ENCODE assay signal across 1 cellular context in genomic region chr11:36557390-36557789, GRCh38.
TF ChIP-seq lines count a peak whose summit lies in the region.
"Not testable (repeated sequence)": the region's sequence is repeated elsewhere in the genome, so short reads cannot be mapped to it uniquely, and the experiment has no call there.

No MANE protein-coding gene starts in this region.

TF ChIP-seq in K562, 482 proteins besides CTCF, POLR2A, EP300 and RAD21:
- TF ChIP-seq NRF1 (conservative IDR thresholded peaks at IDR 0.05 in 1 of 2, IDR thresholded peaks at IDR 0.05 in 1 of 2) = peak; percentile 78 to 82
- peak in 2 of 3 experiments; percentile 45 to 72 for TF ChIP-seq YY1 (IDR thresholded peaks at IDR 0.05; ENCODE audit: borderline replicate concordance in 1 of 3, control insufficient read depth in 1 of 3, extremely low read depth in 1 of 3, insufficient read depth in 3 of 3, insufficient read length in 1 of 3, insufficient replicate concordance in 2 of 3, low read depth in 1 of 3, low read length in 2 of 3)
- TF ChIP-seq TAF9B (IDR thresholded peaks at IDR 0.05; ENCODE audit: partially characterized antibody) = peak; percentile 32
- not testable (repeated sequence) for TF ChIP-seq NR2C1 (IDR thresholded peaks at IDR 0.05)
- peak; percentile 34; the same call in 1 of the 2 replicates for TF ChIP-seq NR2C1 (tag; IDR thresholded peaks at IDR 0.05)
- peak; percentile 29; the same call in 1 of the 2 replicates for TF ChIP-seq EP400 (IDR thresholded peaks at IDR 0.05)
- peak; percentile 14; the same call in 1 of the 2 replicates for TF ChIP-seq SMAD4 (CRISPR knock-in tag; conservative IDR thresholded peaks at IDR 0.05)
- peak; percentile 42; the same call in 1 of the 2 replicates for TF ChIP-seq SUPT5H (IDR thresholded peaks at IDR 0.05)
- TF ChIP-seq L3MBTL2 (IDR thresholded peaks at IDR 0.05) = peak; percentile 51; the same call in 1 of the 2 replicates
- TF ChIP-seq CREB3 (tag; conservative IDR thresholded peaks at IDR 0.05; ENCODE audit: low read depth) = 0 out of 2 replicates have a peak, but pooled peaks have one; percentile 58
- peak; percentile 34; the same call in 1 of the 2 replicates for TF ChIP-seq CEBPB (tag; IDR thresholded peaks at IDR 0.05)
- TF ChIP-seq MNT (conservative IDR thresholded peaks at IDR 0.05) = peak in 1 of 2 experiments; percentile 23; a peak in 1 of 4 replicates
- TF ChIP-seq TEAD2 (tag; IDR thresholded peaks at IDR 0.05) = peak; percentile 26; the same call in 1 of the 2 replicates
- TF ChIP-seq TAF7 (tag; IDR thresholded peaks at IDR 0.05) = peak; percentile 86
- TF ChIP-seq DMBX1 (CRISPR knock-in tag; IDR thresholded peaks at IDR 0.05; ENCODE audit: borderline replicate concordance) = peak; percentile 37; the same call in 1 of the 2 replicates
- peak; percentile 75 for TF ChIP-seq POLR2H (tag; IDR thresholded peaks at IDR 0.05; ENCODE audit: low read depth)
- TF ChIP-seq CXXC5 (CRISPR knock-in tag; IDR thresholded peaks at IDR 0.05) = peak; percentile 58
- 0 out of 2 replicates have a peak, but pooled peaks have one; percentile 18 for TF ChIP-seq ATF7 (IDR thresholded peaks at IDR 0.05)
- peak; percentile 82 for TF ChIP-seq ZNF41 (CRISPR knock-in tag; conservative IDR thresholded peaks at IDR 0.05)
- peak; percentile 90 for TF ChIP-seq NFRKB (IDR thresholded peaks at IDR 0.05; ENCODE audit: low read depth)
- TF ChIP-seq EHMT2 (IDR thresholded peaks at IDR 0.05) = peak; percentile 46; the same call in 1 of the 2 replicates
TF ChIP-seq in K562: peak in this region for 20; not testable (repeated sequence) for 462.
